Comparison of ENCODE assay signal across 12 cellular contexts in genomic region chr12:82708507-82708906, GRCh38. TPM values are rescaled to one million over a fixed set of nuclear protein-coding genes. Genes with fewer than 3 reads are reported as not detected.
DNase-seq lines count a peak whose midpoint lies in the region; ATAC-seq and TF ChIP-seq lines count a peak whose summit lies in the region.
"Had no signal": no experiment of that assay in that cellular context is flagged by ENCODE, and none has a peak within 500 bp of the region (broad histone marks: within the 10 kb centered on the region; RNA-seq: fewer than 3 reads in every experiment).

No MANE protein-coding gene starts in this region.

- no peaks in the 10 kb centered on the region for H3K27me3 Mint-ChIP-seq in progenitor cell of endocrine pancreas

- no peaks in the 10 kb centered on the region for H3K27me3 ChIP-seq in body of pancreas
- no peaks in the 10 kb centered on the region for H3K27me3 ChIP-seq in iPS-18a (ENCODE audit: control insufficient read depth, insufficient read depth, low read length)
- H3K27me3 ChIP-seq: BLaER1 treated with 17β-estradiol and CSF1 and Interleukin-3, amounts not matched to agents 10 nM and 100 nM had no signal

- H3K4me1 Mint-ChIP-seq in progenitor cell of endocrine pancreas (ENCODE audit: low read depth) = peaks cover 1% of the 10 kb centered on the region

- H3K4me1 ChIP-seq in body of pancreas (peaks cover 15% of the 10 kb centered on the region), iPS-18a (ENCODE audit: control insufficient read depth, low read depth, low read length) (peaks cover 14% of the 10 kb centered on the region)
- H3K4me1 ChIP-seq: BLaER1 treated with 17β-estradiol and CSF1 and Interleukin-3, amounts not matched to agents 10 nM and 100 nM had no signal

- peaks cover 7% of the 10 kb centered on the region for H3K9me3 Mint-ChIP-seq in progenitor cell of endocrine pancreas (ENCODE audit: low read depth)

- no peak overlapping the region for H3K4me3 ChIP-seq in body of pancreas
- H3K4me3 ChIP-seq in iPS-18a (ENCODE audit: low read length) = no peak overlapping the region
- H3K4me3 ChIP-seq: BLaER1 treated with 17β-estradiol and CSF1 and Interleukin-3, amounts not matched to agents 10 nM and 100 nM had no signal

- H3K36me3 Mint-ChIP-seq in progenitor cell of endocrine pancreas (ENCODE audit: insufficient read depth) = peaks cover 17% of the 10 kb centered on the region

- H3K4me3 Mint-ChIP-seq in progenitor cell of endocrine pancreas (ENCODE audit: low read depth) = no peak overlapping the region

- TF ChIP-seq POLR2A in body of pancreas (IDR thresholded peaks at IDR 0.05) = no peak

- H3K27ac ChIP-seq in body of pancreas (no peak overlapping the region), iPS-18a (ENCODE audit: low read length) (peak overlapping the region; percentile 38)
- H3K27ac ChIP-seq: BLaER1 treated with 17β-estradiol and CSF1 and Interleukin-3, amounts not matched to agents 10 nM and 100 nM had no signal

- peak; percentile 15 for DNase-seq in GM03348 (ENCODE audit: low spot score)
- peak in 3 of 4 donors; percentile 11 to 38 (median 17) for DNase-seq in body of pancreas
- no peak for DNase-seq in progenitor cell of endocrine pancreas (ENCODE audit: low spot score, unreplicated experiment)
- no peak for DNase-seq in activated CD4-positive, CD25-positive, alpha-beta regulatory T cell treated with anti-CD3 and anti-CD28 coated beads, Interleukin-2, amount 50 U/mL, for 72 hours
- DNase-seq in NCI-H187 (lab: John Stamatoyannopoulos, UW) = no peak
- DNase-seq: NCI-H345; SHP77 treated with DMSO at 0.1 percent for 48 hours; stimulated activated naive CD4-positive, alpha-beta T cell treated with Interleukin-2 at 50 U/mL for 16 hours had no signal

- no peak for TF ChIP-seq CTCF in body of pancreas (IDR thresholded peaks at IDR 0.05)
- TF ChIP-seq CTCF in progenitor cell of endocrine pancreas (IDR thresholded peaks at IDR 0.05; ENCODE audit: unreplicated experiment) = no peak

- H3K9me3 ChIP-seq in body of pancreas = no peaks in the 10 kb centered on the region
- no peaks in the 10 kb centered on the region for H3K9me3 ChIP-seq in iPS-18a (ENCODE audit: control insufficient read depth, low read depth, low read length)

- ATAC-seq in body of pancreas = peak; percentile 33
- ATAC-seq in GM19452 (IDR thresholded peaks at IDR 0.05; ENCODE audit: unreplicated experiment) = no peak
- ATAC-seq in HG03175 (IDR thresholded peaks at IDR 0.05; ENCODE audit: unreplicated experiment) = no peak

- H3K9ac ChIP-seq in iPS-18a (ENCODE audit: low read length) = no peak overlapping the region
- H3K9ac ChIP-seq: BLaER1 treated with 17β-estradiol and CSF1 and Interleukin-3, amounts not matched to agents 10 nM and 100 nM had no signal

- H3K27ac Mint-ChIP-seq in progenitor cell of endocrine pancreas = peak overlapping the region; percentile 37

- H3K36me3 ChIP-seq in body of pancreas (replicated peaks in 1 of 2; ENCODE audit: insufficient read depth in 1 of 2, low read depth in 2 of 2) (no peaks in the 10 kb centered on the region), iPS-18a (ENCODE audit: control insufficient read depth, low read depth, low read length) (no peaks in the 10 kb centered on the region)
- H3K36me3 ChIP-seq: BLaER1 treated with 17β-estradiol and CSF1 and Interleukin-3, amounts not matched to agents 10 nM and 100 nM had no signal

- 65 to 79% methylated on average over 6 of the region's 6 CpGs for WGBS in body of pancreas, 2 donors

- intact Hi-C loops in body of pancreas (cut with DNase I) = no loop called here

RNA-seq across cellular contexts. Expression of gene TMTC2, which starts 21.8 kb away (rescaled TPM):
- total RNA-seq in body of pancreas (10 to 100 TPM; 10.4 to 20.1 TPM), progenitor cell of endocrine pancreas (14.5 and 15.4 TPM in 2 replicates)

Comparison
In these comparisons a context has a peak if more than half of its experiments do, and no peak if none do; other contexts are left out.
1. DNase-seq: peak in GM03348 (single experiment) and body of pancreas (3 of 4); none in progenitor cell of endocrine pancreas (single experiment), activated CD4-positive, CD25-positive, alpha-beta regulatory T cell treated with anti-CD3 and anti-CD28 coated beads, Interleukin-2, amount 50 U/mL, for 72 hours (single experiment) and NCI-H187 (0 of 2).